13 cellular contexts compared by ENCODE assay signal in the genomic region with DNA sequence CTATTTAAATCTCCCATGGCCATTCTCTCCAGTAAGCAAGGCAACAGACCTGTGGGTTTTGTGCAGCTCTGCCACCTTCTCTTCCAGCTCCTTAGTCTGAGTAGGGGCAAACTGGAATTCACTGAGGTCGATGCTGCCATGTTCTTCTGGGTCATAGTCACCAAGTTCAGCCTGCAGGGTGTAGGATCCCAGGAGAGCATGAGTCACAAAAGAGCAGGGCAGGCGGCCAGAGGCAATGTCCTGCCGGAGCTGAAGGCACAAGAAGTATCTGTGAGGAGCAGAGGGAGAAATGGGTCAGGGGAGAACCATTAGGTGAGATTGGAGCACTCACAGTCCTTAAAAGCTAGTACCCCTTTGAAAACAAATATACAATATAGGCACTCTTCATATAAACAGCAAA.
DNase-seq lines count a peak whose midpoint lies in the region; ATAC-seq and TF ChIP-seq lines count a peak whose summit lies in the region.
"Had no signal": no experiment of that assay in that cellular context is flagged by ENCODE, and none has a peak within 500 bp of the region (broad histone marks: within the 10 kb centered on the region; RNA-seq: fewer than 3 reads in every experiment).

No MANE protein-coding gene starts in this region.

- H3K4me1 ChIP-seq in sigmoid colon, result peaks cover 0 to 8% (median 0%) of the 10 kb centered on the region in 4 donors

- H3K27ac ChIP-seq in RWPE1 (no peak overlapping the region), sigmoid colon (no peak overlapping the region)

- no peaks in the 10 kb centered on the region for H3K27me3 ChIP-seq in sigmoid colon

- TF ChIP-seq EP300 in sigmoid colon (IDR thresholded peaks at IDR 0.05), result no peak

- H3K4me3 ChIP-seq in fibroblast of mammary gland (ENCODE audit: control insufficient read depth, low read depth, low read length) (no peak overlapping the region), sigmoid colon (no peak overlapping the region)

- 81 to 85% methylated on average over 3 of the region's 3 CpGs for WGBS in sigmoid colon, 2 donors

- intact Hi-C loops in sciatic nerve (cut with DNase I) (no loop called here), sigmoid colon (cut with DNase I) (no loop called here)

- no peak overlapping the region for H3K4me3 Mint-ChIP-seq in progenitor cell of endocrine pancreas (ENCODE audit: low read depth)
- H3K4me3 Mint-ChIP-seq: effector memory CD8-positive, alpha-beta T cell; T-helper 1 cell treated with Interleukin-12 subunit alpha and Interleukin-12 subunit beta and Interleukin-4 antibody, amounts not matched to agents 30 μg/mL and 1 μg/mL, for 36 hours had no signal

- no peaks in the 10 kb centered on the region for H3K9me3 Mint-ChIP-seq in progenitor cell of endocrine pancreas (ENCODE audit: low read depth)
- H3K9me3 Mint-ChIP-seq: activated naive CD4-positive, alpha-beta T cell treated with anti-CD3 and anti-CD28 coated beads, Interleukin-2, amount 50 U/mL, for 72 hours; effector memory CD8-positive, alpha-beta T cell; T-helper 1 cell treated with Interleukin-12 subunit alpha and Interleukin-12 subunit beta and Interleukin-4 antibody, amounts not matched to agents 30 μg/mL and 1 μg/mL, for 36 hours had no signal

- ATAC-seq in sciatic nerve (peak; percentile 60), GM19324 (IDR thresholded peaks at IDR 0.05; ENCODE audit: low FRiP score, unreplicated experiment) (no peak)
- ATAC-seq: activated naive CD4-positive, alpha-beta T cell treated with anti-CD3 and anti-CD28 coated beads, Interleukin-2, amount 50 U/mL, for 72 hours; effector memory CD8-positive, alpha-beta T cell had no signal

- POLR2A ChIA-PET in RWPE1 (lab: Yijun Ruan, JAX; ENCODE audit: low non-redundant PET), result interaction anchor here (0.5 kb wide), 1 partner anchor 15 kb away, joined by 5 read pairs; no protein-coding TSS in a partner anchor

- CTCF ChIA-PET in RWPE1 (lab: Yijun Ruan, JAX), result interaction anchor here (0.7 kb wide), 1 partner anchor 645 kb away, joined by 5 read pairs; no protein-coding TSS in a partner anchor

- no peak for TF ChIP-seq POLR2A in sigmoid colon (IDR thresholded peaks at IDR 0.05)

- no peaks in the 10 kb centered on the region for H3K9me3 ChIP-seq in sigmoid colon

- TF ChIP-seq CTCF in RWPE1 (conservative IDR thresholded peaks at IDR 0.05; ENCODE audit: low read depth), result no peak
- TF ChIP-seq CTCF in fibroblast of mammary gland (conservative IDR thresholded peaks at IDR 0.05; ENCODE audit: control insufficient read depth, insufficient read depth, low read depth, low read length), result no peak
- TF ChIP-seq CTCF in sigmoid colon (IDR thresholded peaks at IDR 0.05), result no peak
- TF ChIP-seq CTCF in progenitor cell of endocrine pancreas (IDR thresholded peaks at IDR 0.05; ENCODE audit: unreplicated experiment), result no peak

- H3K4me1 Mint-ChIP-seq in progenitor cell of endocrine pancreas (ENCODE audit: low read depth), result no peaks in the 10 kb centered on the region

- no peaks in the 10 kb centered on the region for H3K36me3 Mint-ChIP-seq in progenitor cell of endocrine pancreas (ENCODE audit: insufficient read depth)
- H3K36me3 Mint-ChIP-seq: activated naive CD4-positive, alpha-beta T cell treated with anti-CD3 and anti-CD28 coated beads, Interleukin-2, amount 50 U/mL, for 72 hours had no signal

- peak; percentile 85 for DNase-seq in ELR (ENCODE audit: low read depth)
- peak; percentile 9 for DNase-seq in RWPE1 (ENCODE audit: low spot score)
- DNase-seq in fibroblast of mammary gland (ENCODE audit: low read depth), result peak; percentile 85
- no peak for DNase-seq in sciatic nerve (ENCODE audit: low spot score)
- DNase-seq in central memory CD4-positive, alpha-beta T cell, result no peak
- no peak for DNase-seq in sigmoid colon
- DNase-seq in progenitor cell of endocrine pancreas (ENCODE audit: low spot score, unreplicated experiment), result no peak
- DNase-seq: activated CD8-positive, alpha-beta memory T cell treated with anti-CD3 and anti-CD28 coated beads for 24 hours; effector memory CD8-positive, alpha-beta T cell; NCI-H1694 had no signal

- H3K36me3 ChIP-seq in sigmoid colon, result no peaks in the 10 kb centered on the region

- no peak overlapping the region for H3K27ac Mint-ChIP-seq in progenitor cell of endocrine pancreas
- H3K27ac Mint-ChIP-seq: activated naive CD4-positive, alpha-beta T cell treated with anti-CD3 and anti-CD28 coated beads, Interleukin-2, amount 50 U/mL, for 72 hours; effector memory CD8-positive, alpha-beta T cell; T-helper 1 cell treated with Interleukin-12 subunit alpha and Interleukin-12 subunit beta and Interleukin-4 antibody, amounts not matched to agents 30 μg/mL and 1 μg/mL, for 36 hours had no signal

- no peaks in the 10 kb centered on the region for H3K27me3 Mint-ChIP-seq in progenitor cell of endocrine pancreas
- H3K27me3 Mint-ChIP-seq: effector memory CD8-positive, alpha-beta T cell had no signal

Comparison
In these comparisons a context has a peak if more than half of its experiments do, and no peak if none do; other contexts are left out.
1. DNase-seq: peak in ELR (single experiment), RWPE1 (single experiment) and fibroblast of mammary gland (single experiment); none in sciatic nerve (single experiment), central memory CD4-positive, alpha-beta T cell (single experiment), sigmoid colon (single experiment) and progenitor cell of endocrine pancreas (single experiment).